Comparison of ENCODE assay signal across 18 cellular contexts in the genomic region with DNA sequence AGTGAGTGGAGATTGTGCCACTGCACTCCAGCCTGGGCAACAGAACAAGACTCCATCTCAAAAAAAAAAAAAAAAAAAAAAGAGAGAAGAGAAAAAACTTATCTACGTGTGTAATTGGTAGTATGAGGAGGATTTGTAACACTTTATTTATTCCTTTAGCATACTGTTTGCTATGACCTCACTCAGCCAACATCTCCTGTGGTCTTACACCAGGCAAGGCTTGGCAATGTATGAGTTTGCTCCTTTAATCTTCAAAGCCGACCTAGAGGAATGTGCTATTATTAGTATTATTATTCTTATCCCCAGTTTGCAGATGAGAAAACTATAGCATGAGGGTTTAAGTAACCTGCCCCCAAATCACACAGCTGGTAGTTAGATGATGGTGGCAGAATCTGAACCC.
"Had no signal": no experiment of that assay in that cellular context is flagged by ENCODE, and none has a peak within 500 bp of the region (broad histone marks: within the 10 kb centered on the region; RNA-seq: fewer than 3 reads in every experiment).

No MANE protein-coding gene starts in this region.

- H3K36me3 Mint-ChIP-seq: activated CD8-positive, alpha-beta memory T cell treated with anti-CD3 and anti-CD28 coated beads, Interleukin-2, amount 10 ng/mL, durations not matched to agents 7 days and 5 days; activated naive CD8-positive, alpha-beta T cell; brain; mesothelial cell of epicardium had no signal

- H3K36me3 ChIP-seq: colonic mucosa, thyroid gland had no signal

- H3K27ac Mint-ChIP-seq: activated B cell treated with CpG ODN at 0.5 μM for 24 hours; activated CD4-positive, alpha-beta memory T cell treated with anti-CD3 and anti-CD28 coated beads, Interleukin-2, amount 10 ng/mL, durations not matched to agents 7 days and 5 days; activated CD8-positive, alpha-beta memory T cell treated with anti-CD3 and anti-CD28 coated beads, Interleukin-2, amount 10 ng/mL, durations not matched to agents 7 days and 5 days; activated naive CD8-positive, alpha-beta T cell; brain; endodermal cell; mesothelial cell of epicardium; nephron had no signal

- DNase-seq: activated B cell treated with CpG ODN at 0.5 μM for 24 hours; activated CD4-positive, alpha-beta memory T cell treated with anti-CD3 and anti-CD28 coated beads, Interleukin-2, amount 10 ng/mL, durations not matched to agents 7 days and 5 days; activated CD4-positive, alpha-beta T cell treated with anti-CD3 and anti-CD28 coated beads for 4 hours; activated CD8-positive, alpha-beta memory T cell treated with anti-CD3 and anti-CD28 coated beads, Interleukin-2, amount 10 ng/mL, durations not matched to agents 7 days and 5 days; amniotic stem cell; central memory CD4-positive, alpha-beta T cell; colonic mucosa; endodermal cell; foreskin melanocyte; hypothalamus; stimulated activated CD4-positive, alpha-beta T cell treated with anti-CD3 and anti-CD28 coated beads, Interleukin-2, amount 100 ng/mL, for 24 hours; stimulated activated naive CD4-positive, alpha-beta T cell treated with Interleukin-2 at 50 U/mL for 16 hours; thyroid gland had no signal

- ATAC-seq: activated CD8-positive, alpha-beta memory T cell treated with anti-CD3 and anti-CD28 coated beads, Interleukin-2, amount 10 ng/mL, durations not matched to agents 7 days and 5 days had no signal

- H3K27ac ChIP-seq: colonic mucosa, epithelial cell of prostate, thyroid gland had no signal

- H3K4me1 Mint-ChIP-seq: nephron had no signal

- H3K9me3 Mint-ChIP-seq: activated B cell treated with CpG ODN at 0.5 μM for 24 hours; activated CD4-positive, alpha-beta memory T cell treated with anti-CD3 and anti-CD28 coated beads, Interleukin-2, amount 10 ng/mL, durations not matched to agents 7 days and 5 days; endodermal cell; mesothelial cell of epicardium; nephron had no signal

- H3K4me3 Mint-ChIP-seq: activated B cell treated with CpG ODN at 0.5 μM for 24 hours; activated CD4-positive, alpha-beta memory T cell treated with anti-CD3 and anti-CD28 coated beads, Interleukin-2, amount 10 ng/mL, durations not matched to agents 7 days and 5 days; activated CD8-positive, alpha-beta memory T cell treated with anti-CD3 and anti-CD28 coated beads, Interleukin-2, amount 10 ng/mL, durations not matched to agents 7 days and 5 days; activated naive CD8-positive, alpha-beta T cell; brain; endodermal cell; mesothelial cell of epicardium; nephron had no signal

- H3K4me1 ChIP-seq: colonic mucosa, thyroid gland had no signal

- H3K27me3 ChIP-seq: colonic mucosa, thyroid gland had no signal

- H3K9me3 ChIP-seq: colonic mucosa, thyroid gland had no signal

- H3K4me3 ChIP-seq: colonic mucosa, thyroid gland had no signal

- H3K27me3 Mint-ChIP-seq: activated CD4-positive, alpha-beta memory T cell treated with anti-CD3 and anti-CD28 coated beads, Interleukin-2, amount 10 ng/mL, durations not matched to agents 7 days and 5 days; activated CD8-positive, alpha-beta memory T cell treated with anti-CD3 and anti-CD28 coated beads, Interleukin-2, amount 10 ng/mL, durations not matched to agents 7 days and 5 days; activated naive CD8-positive, alpha-beta T cell had no signal
